24 cellular contexts compared by ENCODE assay signal in genomic region chr11:13378316-13378715, GRCh38.
"Had no signal": no experiment of that assay in that cellular context is flagged by ENCODE, and none has a peak within 500 bp of the region (broad histone marks: within the 10 kb centered on the region; RNA-seq: fewer than 3 reads in every experiment).

No MANE protein-coding gene starts in this region.

- H3K9me3 Mint-ChIP-seq: effector memory CD8-positive, alpha-beta T cell; naive thymus-derived CD4-positive, alpha-beta T cell; nephron; neural progenitor cell had no signal

- H3K4me1 Mint-ChIP-seq: nephron had no signal

- H3K4me1 ChIP-seq: gastrocnemius medialis, heart right ventricle, left lung, neural progenitor cell, parathyroid adenoma, right lobe of liver, stomach, thyroid gland had no signal

- H3K27ac ChIP-seq: coronary artery, gastrocnemius medialis, heart right ventricle, left lung, neural progenitor cell, parathyroid adenoma, right lobe of liver, stomach, thyroid gland, upper lobe of left lung had no signal

- H3K9me3 ChIP-seq: gastrocnemius medialis, heart right ventricle, left lung, right lobe of liver, stomach, thyroid gland, upper lobe of left lung had no signal

- H3K36me3 ChIP-seq: neural progenitor cell had no signal

- H3K4me3 Mint-ChIP-seq: effector memory CD8-positive, alpha-beta T cell; naive thymus-derived CD4-positive, alpha-beta T cell; nephron; neural progenitor cell had no signal

- ATAC-seq: effector memory CD8-positive, alpha-beta T cell; gastrocnemius medialis; heart right ventricle; left cardiac atrium; naive thymus-derived CD4-positive, alpha-beta T cell; right lobe of liver had no signal

- H3K27me3 Mint-ChIP-seq: effector memory CD8-positive, alpha-beta T cell; naive thymus-derived CD4-positive, alpha-beta T cell; progenitor cell of endocrine pancreas had no signal

- DNase-seq: effector memory CD8-positive, alpha-beta T cell; foreskin fibroblast; gastrocnemius medialis; heart right ventricle; hippocampal formation; left cardiac atrium; left lung; mesendoderm; midbrain; naive thymus-derived CD4-positive, alpha-beta T cell; right lobe of liver; small intestine; stimulated activated CD4-positive, alpha-beta T cell treated with anti-CD3 and anti-CD28 coated beads, Interleukin-1b, Interleukin-23, amount 100 ng/mL, for 48 hours; stimulated activated CD4-positive, alpha-beta T cell treated with anti-CD3 and anti-CD28 coated beads, Interleukin-4, amount 100 ng/mL, for 1 hour; stimulated activated CD8-positive, alpha-beta memory T cell treated with anti-CD3 and anti-CD28 coated beads, Interleukin-4, amount 100 ng/mL, for 48 hours; stimulated activated naive CD4-positive, alpha-beta T cell treated with Interleukin-2 at 50 U/mL for 16 hours; stomach; thyroid gland; upper lobe of left lung had no signal

- H3K27ac Mint-ChIP-seq: nephron, neural progenitor cell had no signal

- H3K27me3 ChIP-seq: gastrocnemius medialis, heart right ventricle, left lung, neural progenitor cell, right lobe of liver, stomach, thyroid gland, upper lobe of left lung had no signal

- H3K4me3 ChIP-seq: coronary artery, gastrocnemius medialis, heart right ventricle, left lung, neural progenitor cell, right lobe of liver, stomach, thyroid gland, upper lobe of left lung had no signal
